In the genomic region with DNA sequence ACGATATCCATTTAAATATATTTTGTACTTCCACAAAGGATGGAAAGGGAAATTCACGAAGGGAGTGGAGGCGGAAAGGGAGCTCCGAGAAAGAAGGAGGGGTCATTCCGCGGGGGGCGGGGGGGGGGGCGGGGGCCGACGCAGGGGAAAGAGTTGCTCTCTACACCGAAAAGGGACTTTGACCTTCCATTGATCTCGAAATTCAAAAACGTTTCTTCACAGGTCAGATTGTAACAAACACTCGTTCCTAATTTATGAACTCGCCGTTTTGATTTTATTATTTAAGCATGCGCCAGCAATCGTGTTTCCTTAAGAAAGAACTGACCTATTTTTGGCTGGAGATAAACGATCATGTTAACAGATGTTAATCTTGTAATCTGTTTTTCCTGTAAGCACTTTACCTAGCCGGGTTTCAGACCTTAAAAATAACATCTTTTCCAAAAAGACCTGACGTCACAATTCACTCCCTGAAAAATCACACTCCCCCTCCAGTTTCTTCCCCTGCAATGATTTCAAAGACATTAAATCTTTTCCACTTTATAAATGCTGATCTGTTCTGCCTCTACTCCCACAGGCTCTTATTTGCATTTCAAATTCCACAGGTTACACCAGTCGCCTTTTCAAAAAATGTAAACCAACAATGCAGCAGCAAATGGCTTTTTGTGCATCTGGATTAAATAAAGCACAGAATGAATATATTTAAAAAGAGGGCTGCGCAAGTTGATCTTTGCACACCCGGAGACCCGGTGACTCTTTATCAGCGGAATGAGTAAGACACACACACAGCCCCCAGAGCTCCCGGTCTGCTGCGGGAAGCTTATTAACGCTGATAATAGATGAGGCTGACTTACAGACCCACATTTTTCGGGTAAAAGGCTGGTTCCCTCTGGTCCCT, we compare ENCODE assay signal across 1 cellular context.
TF ChIP-seq lines count a peak whose summit lies in the region.

No MANE protein-coding gene starts in this region.

TF ChIP-seq in GM23338, 12 proteins besides CTCF, POLR2A, EP300 and RAD21 (continued from another document):
- TF ChIP-seq, protein P1, sequence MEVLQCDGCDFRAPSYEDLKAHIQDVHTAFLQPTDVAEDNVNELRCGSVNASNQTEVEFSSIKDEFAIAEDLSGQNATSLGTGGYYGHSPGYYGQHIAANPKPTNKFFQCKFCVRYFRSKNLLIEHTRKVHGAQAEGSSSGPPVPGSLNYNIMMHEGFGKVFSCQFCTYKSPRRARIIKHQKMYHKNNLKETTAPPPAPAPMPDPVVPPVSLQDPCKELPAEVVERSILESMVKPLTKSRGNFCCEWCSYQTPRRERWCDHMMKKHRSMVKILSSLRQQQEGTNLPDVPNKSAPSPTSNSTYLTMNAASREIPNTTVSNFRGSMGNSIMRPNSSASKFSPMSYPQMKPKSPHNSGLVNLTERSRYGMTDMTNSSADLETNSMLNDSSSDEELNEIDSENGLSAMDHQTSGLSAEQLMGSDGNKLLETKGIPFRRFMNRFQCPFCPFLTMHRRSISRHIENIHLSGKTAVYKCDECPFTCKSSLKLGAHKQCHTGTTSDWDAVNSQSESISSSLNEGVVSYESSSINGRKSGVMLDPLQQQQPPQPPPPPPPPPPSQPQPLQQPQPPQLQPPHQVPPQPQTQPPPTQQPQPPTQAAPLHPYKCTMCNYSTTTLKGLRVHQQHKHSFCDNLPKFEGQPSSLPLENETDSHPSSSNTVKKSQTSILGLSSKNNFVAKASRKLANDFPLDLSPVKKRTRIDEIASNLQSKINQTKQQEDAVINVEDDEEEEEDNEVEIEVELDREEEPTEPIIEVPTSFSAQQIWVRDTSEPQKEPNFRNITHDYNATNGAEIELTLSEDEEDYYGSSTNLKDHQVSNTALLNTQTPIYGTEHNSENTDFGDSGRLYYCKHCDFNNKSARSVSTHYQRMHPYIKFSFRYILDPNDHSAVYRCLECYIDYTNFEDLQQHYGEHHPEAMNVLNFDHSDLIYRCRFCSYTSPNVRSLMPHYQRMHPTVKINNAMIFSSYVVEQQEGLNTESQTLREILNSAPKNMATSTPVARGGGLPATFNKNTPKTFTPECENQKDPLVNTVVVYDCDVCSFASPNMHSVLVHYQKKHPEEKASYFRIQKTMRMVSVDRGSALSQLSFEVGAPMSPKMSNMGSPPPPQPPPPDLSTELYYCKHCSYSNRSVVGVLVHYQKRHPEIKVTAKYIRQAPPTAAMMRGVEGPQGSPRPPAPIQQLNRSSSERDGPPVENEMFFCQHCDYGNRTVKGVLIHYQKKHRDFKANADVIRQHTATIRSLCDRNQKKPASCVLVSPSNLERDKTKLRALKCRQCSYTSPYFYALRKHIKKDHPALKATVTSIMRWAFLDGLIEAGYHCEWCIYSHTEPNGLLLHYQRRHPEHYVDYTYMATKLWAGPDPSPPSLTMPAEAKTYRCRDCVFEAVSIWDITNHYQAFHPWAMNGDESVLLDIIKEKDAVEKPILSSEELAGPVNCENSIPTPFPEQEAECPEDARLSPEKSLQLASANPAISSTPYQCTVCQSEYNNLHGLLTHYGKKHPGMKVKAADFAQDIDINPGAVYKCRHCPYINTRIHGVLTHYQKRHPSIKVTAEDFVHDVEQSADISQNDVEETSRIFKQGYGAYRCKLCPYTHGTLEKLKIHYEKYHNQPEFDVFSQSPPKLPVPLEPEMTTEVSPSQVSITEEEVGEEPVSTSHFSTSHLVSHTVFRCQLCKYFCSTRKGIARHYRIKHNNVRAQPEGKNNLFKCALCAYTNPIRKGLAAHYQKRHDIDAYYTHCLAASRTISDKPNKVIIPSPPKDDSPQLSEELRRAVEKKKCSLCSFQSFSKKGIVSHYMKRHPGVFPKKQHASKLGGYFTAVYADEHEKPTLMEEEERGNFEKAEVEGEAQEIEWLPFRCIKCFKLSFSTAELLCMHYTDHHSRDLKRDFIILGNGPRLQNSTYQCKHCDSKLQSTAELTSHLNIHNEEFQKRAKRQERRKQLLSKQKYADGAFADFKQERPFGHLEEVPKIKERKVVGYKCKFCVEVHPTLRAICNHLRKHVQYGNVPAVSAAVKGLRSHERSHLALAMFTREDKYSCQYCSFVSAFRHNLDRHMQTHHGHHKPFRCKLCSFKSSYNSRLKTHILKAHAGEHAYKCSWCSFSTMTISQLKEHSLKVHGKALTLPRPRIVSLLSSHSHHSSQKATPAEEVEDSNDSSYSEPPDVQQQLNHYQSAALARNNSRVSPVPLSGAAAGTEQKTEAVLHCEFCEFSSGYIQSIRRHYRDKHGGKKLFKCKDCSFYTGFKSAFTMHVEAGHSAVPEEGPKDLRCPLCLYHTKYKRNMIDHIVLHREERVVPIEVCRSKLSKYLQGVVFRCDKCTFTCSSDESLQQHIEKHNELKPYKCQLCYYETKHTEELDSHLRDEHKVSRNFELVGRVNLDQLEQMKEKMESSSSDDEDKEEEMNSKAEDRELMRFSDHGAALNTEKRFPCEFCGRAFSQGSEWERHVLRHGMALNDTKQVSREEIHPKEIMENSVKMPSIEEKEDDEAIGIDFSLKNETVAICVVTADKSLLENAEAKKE (CRISPR knock-in tag; IDR thresholded peaks at IDR 0.05): no peak
- TF ChIP-seq JUNB (IDR thresholded peaks at IDR 0.05; ENCODE audit: unreplicated experiment) (no peak), CREB1 (CRISPR knock-in tag; IDR thresholded peaks at IDR 0.05; ENCODE audit: low read depth) (peak; percentile 62), STAT1 (IDR thresholded peaks at IDR 0.05; ENCODE audit: unreplicated experiment) (no peak), ZNF114 (CRISPR knock-in tag; IDR thresholded peaks at IDR 0.05) (no peak)
- TF ChIP-seq, protein P2, sequence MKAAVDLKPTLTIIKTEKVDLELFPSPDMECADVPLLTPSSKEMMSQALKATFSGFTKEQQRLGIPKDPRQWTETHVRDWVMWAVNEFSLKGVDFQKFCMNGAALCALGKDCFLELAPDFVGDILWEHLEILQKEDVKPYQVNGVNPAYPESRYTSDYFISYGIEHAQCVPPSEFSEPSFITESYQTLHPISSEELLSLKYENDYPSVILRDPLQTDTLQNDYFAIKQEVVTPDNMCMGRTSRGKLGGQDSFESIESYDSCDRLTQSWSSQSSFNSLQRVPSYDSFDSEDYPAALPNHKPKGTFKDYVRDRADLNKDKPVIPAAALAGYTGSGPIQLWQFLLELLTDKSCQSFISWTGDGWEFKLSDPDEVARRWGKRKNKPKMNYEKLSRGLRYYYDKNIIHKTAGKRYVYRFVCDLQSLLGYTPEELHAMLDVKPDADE (IDR thresholded peaks at IDR 0.05): no peak
- TF ChIP-seq, protein P3, sequence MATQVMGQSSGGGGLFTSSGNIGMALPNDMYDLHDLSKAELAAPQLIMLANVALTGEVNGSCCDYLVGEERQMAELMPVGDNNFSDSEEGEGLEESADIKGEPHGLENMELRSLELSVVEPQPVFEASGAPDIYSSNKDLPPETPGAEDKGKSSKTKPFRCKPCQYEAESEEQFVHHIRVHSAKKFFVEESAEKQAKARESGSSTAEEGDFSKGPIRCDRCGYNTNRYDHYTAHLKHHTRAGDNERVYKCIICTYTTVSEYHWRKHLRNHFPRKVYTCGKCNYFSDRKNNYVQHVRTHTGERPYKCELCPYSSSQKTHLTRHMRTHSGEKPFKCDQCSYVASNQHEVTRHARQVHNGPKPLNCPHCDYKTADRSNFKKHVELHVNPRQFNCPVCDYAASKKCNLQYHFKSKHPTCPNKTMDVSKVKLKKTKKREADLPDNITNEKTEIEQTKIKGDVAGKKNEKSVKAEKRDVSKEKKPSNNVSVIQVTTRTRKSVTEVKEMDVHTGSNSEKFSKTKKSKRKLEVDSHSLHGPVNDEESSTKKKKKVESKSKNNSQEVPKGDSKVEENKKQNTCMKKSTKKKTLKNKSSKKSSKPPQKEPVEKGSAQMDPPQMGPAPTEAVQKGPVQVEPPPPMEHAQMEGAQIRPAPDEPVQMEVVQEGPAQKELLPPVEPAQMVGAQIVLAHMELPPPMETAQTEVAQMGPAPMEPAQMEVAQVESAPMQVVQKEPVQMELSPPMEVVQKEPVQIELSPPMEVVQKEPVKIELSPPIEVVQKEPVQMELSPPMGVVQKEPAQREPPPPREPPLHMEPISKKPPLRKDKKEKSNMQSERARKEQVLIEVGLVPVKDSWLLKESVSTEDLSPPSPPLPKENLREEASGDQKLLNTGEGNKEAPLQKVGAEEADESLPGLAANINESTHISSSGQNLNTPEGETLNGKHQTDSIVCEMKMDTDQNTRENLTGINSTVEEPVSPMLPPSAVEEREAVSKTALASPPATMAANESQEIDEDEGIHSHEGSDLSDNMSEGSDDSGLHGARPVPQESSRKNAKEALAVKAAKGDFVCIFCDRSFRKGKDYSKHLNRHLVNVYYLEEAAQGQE (IDR thresholded peaks at IDR 0.05; ENCODE audit: unreplicated experiment): no peak
